ENCODE assay signal across 22 cellular contexts in genomic region chr4:36786519-36786918, GRCh38.
"Had no signal": no experiment of that assay in that cellular context is flagged by ENCODE, and none has a peak within 500 bp of the region (broad histone marks: within the 10 kb centered on the region; RNA-seq: fewer than 3 reads in every experiment).

No MANE protein-coding gene starts in this region.

- H3K4me3 ChIP-seq: adrenal gland, ascending aorta, colonic mucosa, esophagus squamous epithelium, gastroesophageal sphincter, heart left ventricle, mucosa of descending colon, right lobe of liver, smooth muscle cell, stomach, transverse colon had no signal

- DNase-seq: activated B cell treated with CpG ODN at 0.5 μM for 24 hours; activated CD4-positive, alpha-beta T cell treated with anti-CD3 and anti-CD28 coated beads for 4 hours; activated CD4-positive, alpha-beta T cell treated with anti-CD3 and anti-CD28 coated beads, Interleukin-2, amount 50 U/mL, for 48 hours; activated CD8-positive, alpha-beta memory T cell treated with anti-CD3 and anti-CD28 coated beads, Interleukin-2, amount 50 U/mL, for 48 hours; activated naive CD4-positive, alpha-beta T cell; activated T-cell treated with anti-CD3 and anti-CD28 coated beads, Interleukin-2, amount 50 U/mL, for 4 hours; adrenal gland; colonic mucosa; esophagus squamous epithelium; heart left ventricle; islet precursor cell; left colon; mucosa of descending colon; nephron progenitor cell; occipital lobe; right lobe of liver; stimulated activated CD4-positive, alpha-beta T cell treated with anti-CD3 and anti-CD28 coated beads, Interleukin-15, amount 100 ng/mL, for 24 hours; stomach; transverse colon had no signal
